Comparison of ENCODE assay signal across 14 cellular contexts in genomic region chr11:10382518-10382917, GRCh38.
DNase-seq lines count a peak whose midpoint lies in the region; ATAC-seq lines count a peak whose summit lies in the region.
"Had no signal": no experiment of that assay in that cellular context is flagged by ENCODE, and none has a peak within 500 bp of the region (broad histone marks: within the 10 kb centered on the region; RNA-seq: fewer than 3 reads in every experiment).

No MANE protein-coding gene starts in this region.

- no peaks in the 10 kb centered on the region for H3K4me1 ChIP-seq in effector memory CD4-positive, alpha-beta T cell (ENCODE audit: control insufficient read depth, insufficient read depth, low read length, poor library complexity, severe bottlenecking)

- H3K4me3 ChIP-seq in effector memory CD4-positive, alpha-beta T cell (ENCODE audit: insufficient read depth, low read depth, low read length, poor library complexity, severe bottlenecking): no peak overlapping the region

- peak; percentile 52 for DNase-seq in Caki2 (ENCODE audit: low read depth)
- DNase-seq in HCEC 1CT: peak; percentile 28
- peak; percentile 32 for DNase-seq in RPMI8226
- peak; percentile 19 for DNase-seq in left lobe of liver (ENCODE audit: low spot score)
- DNase-seq in HK-2 (ENCODE audit: unreplicated experiment): no peak
- no peak for DNase-seq in NCI-H1092 (lab: John Stamatoyannopoulos, UW)
- no peak for DNase-seq in stimulated activated naive CD4-positive, alpha-beta T cell treated with Interleukin-2 at 50 U/mL for 16 hours (lab: John Stamatoyannopoulos, UW)
- no peak for DNase-seq in effector memory CD4-positive, alpha-beta T cell
- DNase-seq: activated CD4-positive, CD25-positive, alpha-beta regulatory T cell treated with anti-CD3 and anti-CD28 coated beads, Interleukin-2, amount 50 U/mL, for 72 hours; activated gamma-delta T cell treated with Interleukin-2 at 50 U/mL for 16 hours; NCI-H1105 treated with DMSO at 0.1 percent for 48 hours; stimulated activated CD4-positive, alpha-beta T cell treated with anti-CD3 and anti-CD28 coated beads, Interleukin-2, amount 100 ng/mL, for 48 hours had no signal

- H3K36me3 ChIP-seq in effector memory CD4-positive, alpha-beta T cell (ENCODE audit: control insufficient read depth, insufficient read depth, low read length): no peaks in the 10 kb centered on the region

- H3K9me3 ChIP-seq in effector memory CD4-positive, alpha-beta T cell (ENCODE audit: control insufficient read depth, low read length): no peaks in the 10 kb centered on the region

- no peak for ATAC-seq in left lobe of liver

- in situ Hi-C loops in Caki2 (cut with HindIII; ENCODE audit: low pct_unique_long_range_greater_than_20kb, low sequenced_read_pairs): no loop called here

- H3K27ac ChIP-seq in effector memory CD4-positive, alpha-beta T cell (ENCODE audit: insufficient read depth, low read length, poor library complexity, severe bottlenecking): no peak overlapping the region
- H3K27ac ChIP-seq: epithelial cell of prostate, HL-60 had no signal

- H3K27me3 ChIP-seq in effector memory CD4-positive, alpha-beta T cell (replicated peaks; ENCODE audit: control insufficient read depth, insufficient read depth, low read length, poor library complexity, severe bottlenecking): no peaks in the 10 kb centered on the region

Comparison
In these comparisons a context has a peak if more than half of its experiments do, and no peak if none do; other contexts are left out.
1. DNase-seq: peak in Caki2 (single experiment), HCEC 1CT (single experiment), RPMI8226 (single experiment) and left lobe of liver (single experiment); none in HK-2 (single experiment), NCI-H1092 (single experiment), stimulated activated naive CD4-positive, alpha-beta T cell treated with Interleukin-2 at 50 U/mL for 16 hours (single experiment) and effector memory CD4-positive, alpha-beta T cell (0 of 3).